8 cellular contexts compared by ENCODE assay signal in genomic region chr1:28437260-28437923, GRCh38.
DNase-seq lines count a peak whose midpoint lies in the region; ATAC-seq lines count a peak whose summit lies in the region.

No MANE protein-coding gene starts in this region.

- ATAC-seq in GM18907 (IDR thresholded peaks at IDR 0.05; ENCODE audit: unreplicated experiment) (peak; percentile 24), HG03280 (IDR thresholded peaks at IDR 0.05; ENCODE audit: unreplicated experiment) (no peak)

- H3K9me3 ChIP-seq in SJSA1 (replicated peaks) = no peaks in the 10 kb centered on the region

- H3K4me3 ChIP-seq in SJSA1 = no peak overlapping the region

- DNase-seq in SJSA1 (ENCODE audit: low read depth in 1 of 2, low spot score in 2 of 2) = peak; percentile 80 to 82
- DNase-seq in fibroblast of the conjunctiva (ENCODE audit: low read depth) = peak; percentile 35
- peak; percentile 9 for DNase-seq in retina
- no peak for DNase-seq in GM03348 (ENCODE audit: low spot score)
- no peak for DNase-seq in HuH-7 (ENCODE audit: low spot score)
- no peak for DNase-seq in activated naive CD4-positive, alpha-beta T cell treated with Interleukin-2 at 50 U/mL for 16 hours

- H3K4me1 ChIP-seq in SJSA1 (replicated peaks) = peaks cover 31% of the 10 kb centered on the region

- no peaks in the 10 kb centered on the region for H3K36me3 ChIP-seq in SJSA1

- H3K27ac ChIP-seq in SJSA1 = peak overlapping the region; percentile 90

- no peaks in the 10 kb centered on the region for H3K27me3 ChIP-seq in SJSA1 (replicated peaks)

Comparison
In these comparisons a context has a peak if more than half of its experiments do, and no peak if none do; other contexts are left out.
1. DNase-seq: peak in SJSA1 (2 of 2), fibroblast of the conjunctiva (single experiment) and retina (single experiment); none in GM03348 (single experiment), HuH-7 (single experiment) and activated naive CD4-positive, alpha-beta T cell treated with Interleukin-2 at 50 U/mL for 16 hours (single experiment).